ENCODE assay signal across 8 cellular contexts in genomic region chr3:46276497-46277099, GRCh38. TPM values are rescaled to one million over a fixed set of nuclear protein-coding genes. Genes with fewer than 3 reads are reported as not detected.
A peak's percentile ranks its signal among the peaks of the same experiment; 100 is the strongest.
DNase-seq lines count a peak whose midpoint lies in the region; ATAC-seq and TF ChIP-seq lines count a peak whose summit lies in the region.

No MANE protein-coding gene starts in this region.

- no peak overlapping the region for H3K27ac Mint-ChIP-seq in naive B cell

- H3K4me3 Mint-ChIP-seq in naive B cell: no peak overlapping the region

- peaks cover 1 to 14% (median 9%) of the 10 kb centered on the region in 7 donors for H3K9me3 Mint-ChIP-seq in naive B cell

- peak; percentile 77 to 93 for ATAC-seq in naive B cell (ENCODE audit: low read depth in 2 of 2)
- ATAC-seq in HG02938 (IDR thresholded peaks at IDR 0.05; ENCODE audit: unreplicated experiment): no peak

- H3K9me3 ChIP-seq in colonic mucosa (no peaks in the 10 kb centered on the region), suprapubic skin (peaks cover 11% of the 10 kb centered on the region)

- no peaks in the 10 kb centered on the region for H3K27me3 Mint-ChIP-seq in naive B cell

- peak; percentile 23 for DNase-seq in DMS53 (lab: John Stamatoyannopoulos, UW)
- DNase-seq in DMS53 treated with DMSO at 0.1 percent for 48 hours (lab: John Stamatoyannopoulos, UW; ENCODE audit: unreplicated experiment): no peak
- peak; percentile 68 for DNase-seq in Jurkat, Clone E6-1 (ENCODE audit: low read depth, low spot score)
- peak; percentile 72 to 73 for DNase-seq in activated CD4-positive, alpha-beta T cell treated with anti-CD3 and anti-CD28 coated beads for 24 hours (ENCODE audit: low read depth in 2 of 2)
- peak; percentile 75 for DNase-seq in colonic mucosa
- peak; percentile 56 for DNase-seq in naive B cell
- DNase-seq in suprapubic skin (ENCODE audit: low spot score in 2 of 2): peak in 1 of 2 donors; percentile 73

- H3K4me3 ChIP-seq in Jurkat, Clone E6-1 (ENCODE audit: low read length): no peak overlapping the region
- H3K4me3 ChIP-seq in colonic mucosa (no peak overlapping the region), suprapubic skin (no peak overlapping the region)

- H3K27me3 ChIP-seq in colonic mucosa (no peaks in the 10 kb centered on the region), suprapubic skin (no peaks in the 10 kb centered on the region)

- no peak for TF ChIP-seq POLR2A in suprapubic skin (IDR thresholded peaks at IDR 0.05)

- TF ChIP-seq CTCF in colonic mucosa (IDR thresholded peaks at IDR 0.05) (peak; percentile 66), suprapubic skin (IDR thresholded peaks at IDR 0.05) (peak; percentile 18 to 57)

- no peaks in the 10 kb centered on the region for H3K36me3 ChIP-seq in colonic mucosa
- no peaks in the 10 kb centered on the region for H3K36me3 ChIP-seq in suprapubic skin

- H3K27ac ChIP-seq in colonic mucosa (no peak overlapping the region), suprapubic skin (no peak overlapping the region)

- WGBS in suprapubic skin: 64% methylated on average over 9 of the region's 9 CpGs

- intact Hi-C loops in colonic mucosa (cut with DNase I): loop anchor here (5.0 kb wide), 1 partner anchor 96 kb away; the partner anchor contains the start of gene CCR5

- H3K9ac ChIP-seq in colonic mucosa (ENCODE audit: low read depth in 2 of 2, low read length in 2 of 2): no peak overlapping the region

- H3K4me1 ChIP-seq in colonic mucosa (no peaks in the 10 kb centered on the region), suprapubic skin (peaks cover 2% of the 10 kb centered on the region)

- H3K4me1 Mint-ChIP-seq in naive B cell: peaks cover 5 to 14% (median 9%) of the 10 kb centered on the region in 3 donors

- no peak for TF ChIP-seq EP300 in suprapubic skin (IDR thresholded peaks at IDR 0.05)

- peaks cover 0 to 5% of the 10 kb centered on the region in 2 donors for H3K36me3 Mint-ChIP-seq in naive B cell

RNA-seq across cellular contexts. Expression of gene CCR3, which starts 34.3 kb away (rescaled TPM):
- polyA plus RNA-seq in Jurkat, Clone E6-1 (2012; ENCODE audit: insufficient read depth, insufficient read length): not detected
- not detected for total RNA-seq in colonic mucosa
- under 1 TPM in 2 of 6 donors, not detected in 4; 0.57 to 0.90 TPM for polyA plus RNA-seq in naive B cell (ENCODE audit: low read depth in 6 of 6)
- total RNA-seq in suprapubic skin: 1 to 10 TPM in 3 of 4 donors, not detected in 1; 1.5 to 6.3 (median 1.9) TPM
